Comparison of ENCODE assay signal across 32 cellular contexts in the genomic region with DNA sequence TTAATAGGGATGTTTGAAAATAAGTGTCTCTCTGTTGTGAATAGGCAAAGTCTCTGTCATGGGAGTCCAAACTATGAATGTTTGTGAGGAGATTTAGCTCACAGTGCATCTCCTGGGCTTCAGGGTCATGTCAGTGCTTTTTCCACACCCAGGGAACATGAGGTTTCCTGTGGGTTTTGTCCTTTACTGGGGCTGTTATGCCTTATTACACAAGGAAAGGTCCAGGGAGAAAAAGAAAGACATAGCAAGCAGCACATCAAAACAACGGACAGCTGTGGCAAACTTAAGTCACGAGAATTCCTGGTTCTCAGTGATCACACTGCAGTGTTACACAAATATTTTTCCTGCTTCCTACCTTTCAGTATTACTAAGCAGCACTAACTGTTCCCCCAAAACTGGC.
"Had no signal": no experiment of that assay in that cellular context is flagged by ENCODE, and none has a peak within 500 bp of the region (broad histone marks: within the 10 kb centered on the region; RNA-seq: fewer than 3 reads in every experiment).

No MANE protein-coding gene starts in this region.

- H3K27ac Mint-ChIP-seq: activated CD4-positive, alpha-beta memory T cell treated with anti-CD3 and anti-CD28 coated beads for 36 hours; activated CD4-positive, alpha-beta T cell treated with anti-CD3 and anti-CD28 coated beads for 36 hours; activated CD4-positive, alpha-beta T cell treated with anti-CD3 and anti-CD28 coated beads, Interleukin-2, amount 10 ng/mL, durations not matched to agents 24 days and 14 days; activated CD8-positive, alpha-beta memory T cell treated with anti-CD3 and anti-CD28 coated beads, Interleukin-2, amount 10 ng/mL, durations not matched to agents 7 days and 5 days; activated CD8-positive, alpha-beta T cell treated with anti-CD3 and anti-CD28 coated beads, Interleukin-2, amount 10 ng/mL, durations not matched to agents 7 days and 5 days; activated naive CD4-positive, alpha-beta T cell treated with anti-CD3 and anti-CD28 coated beads for 36 hours; activated naive CD4-positive, alpha-beta T cell treated with anti-CD3 and anti-CD28 coated beads, Interleukin-2, amount 50 U/mL, for 24 hours; activated naive CD8-positive, alpha-beta T cell treated with anti-CD3 and anti-CD28 coated beads for 36 hours; activated naive CD8-positive, alpha-beta T cell treated with anti-CD3 and anti-CD28 coated beads, Interleukin-2, amount 50 U/mL, for 24 hours; activated T-helper 1 cell treated with anti-CD3 and anti-CD28 coated beads, Interleukin-12 subunit alpha, Interleukin-12 subunit beta, Interleukin-2, Interleukin-4 antibody, amounts not matched to agents 30 ng/mL and 10 ng/mL and 1 ng/mL, durations not matched to agents 14 hours and 24 hours and 36 hours; activated T-helper 2 cell treated with anti-CD3 and anti-CD28 coated beads, Interferon-gamma antibody, Interleukin-2, Interleukin-4, amounts not matched to agents 10 μg/mL and 5 μg/mL and 100 μg/mL, durations not matched to agents 14 hours and 24 hours and 36 hours; brain; T-helper 17 cell; T-helper 2 cell treated with Interferon-gamma antibody and Interleukin-4, amounts not matched to agents 5 μg/mL and 100 μg/mL, for 36 hours had no signal

- ATAC-seq: activated CD4-positive, alpha-beta T cell treated with anti-CD3 and anti-CD28 coated beads for 36 hours; activated CD8-positive, alpha-beta memory T cell treated with anti-CD3 and anti-CD28 coated beads, Interleukin-2, amount 10 ng/mL, durations not matched to agents 7 days and 5 days; activated CD8-positive, alpha-beta T cell treated with anti-CD3 and anti-CD28 coated beads, Interleukin-2, amount 10 ng/mL, durations not matched to agents 7 days and 5 days; activated naive CD8-positive, alpha-beta T cell treated with anti-CD3 and anti-CD28 coated beads, Interleukin-2, amount 50 U/mL, for 24 hours; esophagus mucosa; T-helper 17 cell had no signal

- H3K27ac ChIP-seq: ascending aorta, breast epithelium, cardiac muscle cell, colonic mucosa had no signal

- H3K9me3 Mint-ChIP-seq: activated CD4-positive, alpha-beta memory T cell treated with anti-CD3 and anti-CD28 coated beads for 36 hours; activated CD4-positive, alpha-beta T cell treated with anti-CD3 and anti-CD28 coated beads, Interleukin-2, amount 10 ng/mL, durations not matched to agents 24 days and 14 days; activated naive CD4-positive, alpha-beta T cell treated with anti-CD3 and anti-CD28 coated beads for 36 hours; activated naive CD4-positive, alpha-beta T cell treated with anti-CD3 and anti-CD28 coated beads, Interleukin-2, amount 50 U/mL, for 24 hours; activated naive CD8-positive, alpha-beta T cell treated with anti-CD3 and anti-CD28 coated beads for 36 hours; activated naive CD8-positive, alpha-beta T cell treated with anti-CD3 and anti-CD28 coated beads, Interleukin-2, amount 50 U/mL, for 24 hours; activated T-helper 1 cell treated with anti-CD3 and anti-CD28 coated beads, Interleukin-12 subunit alpha, Interleukin-12 subunit beta, Interleukin-2, Interleukin-4 antibody, amounts not matched to agents 30 ng/mL and 10 ng/mL and 1 ng/mL, durations not matched to agents 14 hours and 24 hours and 36 hours; activated T-helper 2 cell treated with anti-CD3 and anti-CD28 coated beads, Interferon-gamma antibody, Interleukin-2, Interleukin-4, amounts not matched to agents 10 μg/mL and 5 μg/mL and 100 μg/mL, durations not matched to agents 14 hours and 24 hours and 36 hours; brain; T-helper 2 cell treated with Interferon-gamma antibody and Interleukin-4, amounts not matched to agents 5 μg/mL and 100 μg/mL, for 36 hours had no signal

- H3K4me1 Mint-ChIP-seq: activated CD4-positive, alpha-beta T cell treated with anti-CD3 and anti-CD28 coated beads, Interleukin-2, amount 10 ng/mL, durations not matched to agents 24 days and 14 days; activated CD8-positive, alpha-beta memory T cell treated with anti-CD3 and anti-CD28 coated beads, Interleukin-2, amount 10 ng/mL, durations not matched to agents 7 days and 5 days; activated naive CD4-positive, alpha-beta T cell treated with anti-CD3 and anti-CD28 coated beads, Interleukin-2, amount 50 U/mL, for 24 hours; activated naive CD8-positive, alpha-beta T cell treated with anti-CD3 and anti-CD28 coated beads for 36 hours; brain; T-helper 17 cell had no signal

- H3K27me3 Mint-ChIP-seq: activated CD4-positive, alpha-beta memory T cell treated with anti-CD3 and anti-CD28 coated beads for 36 hours; activated CD4-positive, alpha-beta T cell treated with anti-CD3 and anti-CD28 coated beads for 36 hours; activated CD4-positive, alpha-beta T cell treated with anti-CD3 and anti-CD28 coated beads, Interleukin-2, amount 10 ng/mL, durations not matched to agents 24 days and 14 days; activated CD8-positive, alpha-beta memory T cell treated with anti-CD3 and anti-CD28 coated beads, Interleukin-2, amount 10 ng/mL, durations not matched to agents 7 days and 5 days; activated naive CD4-positive, alpha-beta T cell treated with anti-CD3 and anti-CD28 coated beads, Interleukin-2, amount 50 U/mL, for 24 hours; activated naive CD8-positive, alpha-beta T cell treated with anti-CD3 and anti-CD28 coated beads for 36 hours; activated naive CD8-positive, alpha-beta T cell treated with anti-CD3 and anti-CD28 coated beads, Interleukin-2, amount 50 U/mL, for 24 hours; brain; T-helper 17 cell had no signal

- H3K36me3 ChIP-seq: ascending aorta, breast epithelium, cardiac muscle cell, colonic mucosa had no signal

- DNase-seq: activated CD4-positive, alpha-beta memory T cell treated with anti-CD3 and anti-CD28 coated beads for 36 hours; activated CD4-positive, alpha-beta T cell treated with anti-CD3 and anti-CD28 coated beads for 36 hours; activated CD4-positive, alpha-beta T cell treated with anti-CD3 and anti-CD28 coated beads, Interleukin-2, amount 10 ng/mL, durations not matched to agents 24 days and 14 days; activated CD4-positive, CD25-positive, alpha-beta regulatory T cell; activated CD4-positive, CD25-positive, alpha-beta regulatory T cell treated with anti-CD3 and anti-CD28 coated beads, Interleukin-2, amount 50 U/mL, for 72 hours; activated CD8-positive, alpha-beta memory T cell treated with anti-CD3 and anti-CD28 coated beads, Interleukin-2, amount 10 ng/mL, durations not matched to agents 7 days and 5 days; activated CD8-positive, alpha-beta memory T cell treated with anti-CD3 and anti-CD28 coated beads, Interleukin-2, amount 50 U/mL, for 4 hours; activated CD8-positive, alpha-beta T cell treated with anti-CD3 and anti-CD28 coated beads, Interleukin-2, amount 10 ng/mL, durations not matched to agents 7 days and 5 days; activated effector memory CD4-positive, alpha-beta T cell treated with anti-CD3 and anti-CD28 coated beads, Interleukin-2, amount 50 U/mL, for 16 hours; activated naive CD4-positive, alpha-beta T cell treated with anti-CD3 and anti-CD28 coated beads for 36 hours; activated naive CD8-positive, alpha-beta T cell treated with anti-CD3 and anti-CD28 coated beads for 36 hours; activated naive CD8-positive, alpha-beta T cell treated with anti-CD3 and anti-CD28 coated beads, Interleukin-2, amount 50 U/mL, for 24 hours; activated T-cell treated with anti-CD3 and anti-CD28 coated beads, Interleukin-2, amount 50 U/mL, for 1 hour; activated T-cell treated with anti-CD3 and anti-CD28 coated beads, Interleukin-2, amount 50 U/mL, for 48 hours; central memory CD4-positive, alpha-beta T cell; cerebellar nuclear complex; colonic mucosa; effector CD8-positive, alpha-beta T cell; foreskin fibroblast; glutamatergic neuron; T-helper 1 cell; T-helper 17 cell; T1000 had no signal

- H3K4me3 ChIP-seq: ascending aorta, breast epithelium, cardiac muscle cell, colonic mucosa had no signal

- H3K4me3 Mint-ChIP-seq: activated CD4-positive, alpha-beta memory T cell treated with anti-CD3 and anti-CD28 coated beads for 36 hours; activated CD4-positive, alpha-beta T cell treated with anti-CD3 and anti-CD28 coated beads for 36 hours; activated CD4-positive, alpha-beta T cell treated with anti-CD3 and anti-CD28 coated beads, Interleukin-2, amount 10 ng/mL, durations not matched to agents 24 days and 14 days; activated CD8-positive, alpha-beta memory T cell treated with anti-CD3 and anti-CD28 coated beads, Interleukin-2, amount 10 ng/mL, durations not matched to agents 7 days and 5 days; activated CD8-positive, alpha-beta T cell treated with anti-CD3 and anti-CD28 coated beads, Interleukin-2, amount 10 ng/mL, durations not matched to agents 7 days and 5 days; activated naive CD4-positive, alpha-beta T cell treated with anti-CD3 and anti-CD28 coated beads for 36 hours; activated naive CD4-positive, alpha-beta T cell treated with anti-CD3 and anti-CD28 coated beads, Interleukin-2, amount 50 U/mL, for 24 hours; activated naive CD8-positive, alpha-beta T cell treated with anti-CD3 and anti-CD28 coated beads for 36 hours; activated naive CD8-positive, alpha-beta T cell treated with anti-CD3 and anti-CD28 coated beads, Interleukin-2, amount 50 U/mL, for 24 hours; activated T-helper 1 cell treated with anti-CD3 and anti-CD28 coated beads, Interleukin-12 subunit alpha, Interleukin-12 subunit beta, Interleukin-2, Interleukin-4 antibody, amounts not matched to agents 30 ng/mL and 10 ng/mL and 1 ng/mL, durations not matched to agents 14 hours and 24 hours and 36 hours; brain; T-helper 17 cell; T-helper 2 cell treated with Interferon-gamma antibody and Interleukin-4, amounts not matched to agents 5 μg/mL and 100 μg/mL, for 36 hours had no signal

- H3K27me3 ChIP-seq: ascending aorta, cardiac muscle cell, colonic mucosa had no signal

- H3K4me1 ChIP-seq: ascending aorta, breast epithelium, colonic mucosa had no signal

- H3K9me3 ChIP-seq: ascending aorta, breast epithelium, colonic mucosa had no signal

- H3K36me3 Mint-ChIP-seq: activated CD4-positive, alpha-beta memory T cell treated with anti-CD3 and anti-CD28 coated beads for 36 hours; activated CD8-positive, alpha-beta memory T cell treated with anti-CD3 and anti-CD28 coated beads, Interleukin-2, amount 10 ng/mL, durations not matched to agents 7 days and 5 days; activated naive CD8-positive, alpha-beta T cell treated with anti-CD3 and anti-CD28 coated beads for 36 hours; brain had no signal
